25 cellular contexts compared by ENCODE assay signal in genomic region chr2:99777656-99778290, GRCh38.
DNase-seq lines count a peak whose midpoint lies in the region; ATAC-seq and TF ChIP-seq lines count a peak whose summit lies in the region.
"Had no signal": no experiment of that assay in that cellular context is flagged by ENCODE, and none has a peak within 500 bp of the region (broad histone marks: within the 10 kb centered on the region; RNA-seq: fewer than 3 reads in every experiment).

No MANE protein-coding gene starts in this region.

- 100% methylated on average over 2 of the region's 6 CpGs; no CpG with 5 or more reads in 1 of the 2 experiments for WGBS in IMR-90 (ENCODE audit: extremely low coverage in 2 of 2, insufficient read length in 1 of 2), 2 experiments
- 78 to 94% methylated on average over 4 to 6 of the region's 6 CpGs for WGBS in body of pancreas, 2 donors

- no peak for TF ChIP-seq RAD21 in IMR-90 (IDR thresholded peaks at IDR 0.05; ENCODE audit: low read length)

- H3K27me3 Mint-ChIP-seq in dendritic cell treated with granulocyte-macrophage colony-stimulating factor and Interleukin-4, amounts not matched to agents 40 ng/mL and 50 ng/mL, for 4 days: no peaks in the 10 kb centered on the region
- no peaks in the 10 kb centered on the region for H3K27me3 Mint-ChIP-seq in naive B cell

- no peak overlapping the region for H3K18ac ChIP-seq in IMR-90 (ENCODE audit: low read depth, low read length)

- H3K4ac ChIP-seq in IMR-90 (ENCODE audit: low read depth, low read length): peak overlapping the region; percentile 74

- peak overlapping the region; percentile 58 for H2AK5ac ChIP-seq in IMR-90 (ENCODE audit: low read depth, low read length)

- H4K91ac ChIP-seq in IMR-90 (ENCODE audit: insufficient read depth, low read depth, low read length): peak overlapping the region; percentile 50

- H3K79me1 ChIP-seq in IMR-90 (ENCODE audit: low read depth in 1 of 2, low read length in 2 of 2): peaks cover 23 to 28% of the 10 kb centered on the region in 2 experiments; a peak in 3 of 4 replicates

- POLR2A ChIA-PET in IMR-90 (lab: Charles Lee; ENCODE audit: unreplicated experiment): no interaction called here

- no peak overlapping the region for H2AFZ ChIP-seq in IMR-90 (replicated peaks; ENCODE audit: low read length, poor library complexity)
- H2AFZ ChIP-seq: GM23338 had no signal

- CTCF ChIA-PET in IMR-90 (lab: Yijun Ruan, JAX): no interaction called here

- peak overlapping the region; percentile 14 for H3K27ac Mint-ChIP-seq in dendritic cell treated with granulocyte-macrophage colony-stimulating factor and Interleukin-4, amounts not matched to agents 40 ng/mL and 50 ng/mL, for 4 days
- peak overlapping the region in 4 of 6 donors; percentile 49 to 96 (median 74) for H3K27ac Mint-ChIP-seq in naive B cell
- H3K27ac Mint-ChIP-seq: GM23338 had no signal

- H3K9ac ChIP-seq in IMR-90 (ENCODE audit: low read depth, low read length): no peak overlapping the region

- H4K5ac ChIP-seq in IMR-90 (ENCODE audit: low read depth, low read length): no peak overlapping the region

- H3K9me3 ChIP-seq in IMR-90 (ENCODE audit: control insufficient read depth, insufficient read depth, low read length) (peaks cover 7% of the 10 kb centered on the region), body of pancreas (no peaks in the 10 kb centered on the region)
- H3K9me3 ChIP-seq: HAP-1 had no signal

- H3K4me3 Mint-ChIP-seq in dendritic cell treated with granulocyte-macrophage colony-stimulating factor and Interleukin-4, amounts not matched to agents 40 ng/mL and 50 ng/mL, for 4 days: no peak overlapping the region
- peak overlapping the region in 1 of 8 donors; percentile 30 for H3K4me3 Mint-ChIP-seq in naive B cell
- H3K4me3 Mint-ChIP-seq: CD8-positive, alpha-beta memory T cell; GM23338 had no signal

- H2AK9ac ChIP-seq in IMR-90 (replicated peaks; ENCODE audit: low read depth, low read length, poor library complexity): no peak overlapping the region

- H4K8ac ChIP-seq in IMR-90 (ENCODE audit: low read depth in 2 of 2, low read length in 2 of 2): peak overlapping the region in 1 of 2 experiments; percentile 63; a peak in 1 of 4 replicates

- no peak overlapping the region for H3K4me3 ChIP-seq in IMR-90 (ENCODE audit: insufficient read depth, low read depth, low read length)
- no peak overlapping the region for H3K4me3 ChIP-seq in body of pancreas
- H3K4me3 ChIP-seq: GM23338, HAP-1, SK-N-MC had no signal

- peaks cover 12% of the 10 kb centered on the region for H3K9me3 Mint-ChIP-seq in dendritic cell treated with granulocyte-macrophage colony-stimulating factor and Interleukin-4, amounts not matched to agents 40 ng/mL and 50 ng/mL, for 4 days
- H3K9me3 Mint-ChIP-seq in naive B cell: peaks cover 12 to 30% (median 20%) of the 10 kb centered on the region in 7 donors

- no peak overlapping the region for H3K23ac ChIP-seq in IMR-90 (ENCODE audit: low read depth, low read length)

- no peak overlapping the region for H3K27ac ChIP-seq in IMR-90 (ENCODE audit: insufficient read depth, low read length)
- H3K27ac ChIP-seq in body of pancreas: no peak overlapping the region
- H3K27ac ChIP-seq: C4-2B, HL-60, SK-N-MC had no signal

- DNase-seq in IMR-90 (no peak), naive B cell (no peak), foreskin melanocyte (no peak), body of pancreas (no peak), H4 (ENCODE audit: low spot score) (no peak), NCI-H2227 (lab: John Stamatoyannopoulos, UW; ENCODE audit: unreplicated experiment) (no peak)
- DNase-seq: CD8-positive, alpha-beta memory T cell; DMS153; DND-41; Karpas-422; NCI-H1092; NCI-H1417 treated with DMSO at 0.1 percent for 48 hours; NCI-H187; NCI-H2081 treated with DMSO at 0.1 percent for 48 hours; NCI-H2171 treated with DMSO at 0.1 percent for 48 hours; NCI-H446; NCI-H524 treated with DMSO at 0.1 percent for 48 hours; NCI-H774; SIG-M5 had no signal

- no peak overlapping the region for H3K4me2 ChIP-seq in IMR-90 (ENCODE audit: low read depth, low read length)
- H3K4me2 ChIP-seq: GM23338 had no signal

- 0 out of 2 replicates have a peak overlapping the region, but pooled peaks have one; percentile 31 for H3K14ac ChIP-seq in IMR-90 (replicated peaks; ENCODE audit: low read depth, low read length)

- H3K4me1 Mint-ChIP-seq in dendritic cell treated with granulocyte-macrophage colony-stimulating factor and Interleukin-4, amounts not matched to agents 40 ng/mL and 50 ng/mL, for 4 days (ENCODE audit: low read depth): peaks cover 67% of the 10 kb centered on the region
- peaks cover 56 to 67% (median 57%) of the 10 kb centered on the region in 3 donors for H3K4me1 Mint-ChIP-seq in naive B cell
- H3K4me1 Mint-ChIP-seq: CD8-positive, alpha-beta memory T cell had no signal

- TF ChIP-seq CTCF in IMR-90 (conservative IDR thresholded peaks at IDR 0.05; ENCODE audit: low read depth, low read length) (no peak), body of pancreas (IDR thresholded peaks at IDR 0.05) (no peak)

- in situ Hi-C loops in IMR-90 (cut with MboI; ENCODE audit: low sequenced_read_pairs): no loop called here

- H3K27me3 ChIP-seq in IMR-90 (ENCODE audit: control insufficient read depth, insufficient read depth, low read length) (no peaks in the 10 kb centered on the region), body of pancreas (no peaks in the 10 kb centered on the region)

- peaks cover 6% of the 10 kb centered on the region; the same call in 1 of the 2 replicates for H3K36me3 ChIP-seq in IMR-90 (ENCODE audit: control insufficient read depth, insufficient read depth, low read length)
- no peaks in the 10 kb centered on the region for H3K36me3 ChIP-seq in body of pancreas (replicated peaks in 1 of 2; ENCODE audit: insufficient read depth in 1 of 2, low read depth in 2 of 2)
- H3K36me3 ChIP-seq: HAP-1 had no signal

- H3K4me1 ChIP-seq in IMR-90 (ENCODE audit: control insufficient read depth, insufficient read depth, low read length) (peaks cover 9% of the 10 kb centered on the region), body of pancreas (no peaks in the 10 kb centered on the region)
- H3K4me1 ChIP-seq: HAP-1 had no signal

- H4K20me1 ChIP-seq in IMR-90 (ENCODE audit: insufficient read depth, low read length): no peaks in the 10 kb centered on the region

- peak overlapping the region; percentile 64 for H2BK20ac ChIP-seq in IMR-90 (ENCODE audit: low read depth, low read length)

- H2BK120ac ChIP-seq in IMR-90 (ENCODE audit: low read depth, low read length): peak overlapping the region; percentile 72; the same call in 1 of the 2 replicates

- H3K9me1 ChIP-seq in IMR-90 (ENCODE audit: insufficient read depth, low read length): peaks cover 16% of the 10 kb centered on the region

- BruUV-seq in IMR-90 (replicated peaks; lab: Mats Ljungman, UMichigan): no TSS peak

- ATAC-seq in IMR-90 (ENCODE audit: low read depth) (no peak), naive B cell (ENCODE audit: low read depth in 2 of 2) (no peak), body of pancreas (no peak)
- ATAC-seq: GM23338 had no signal

- no peak overlapping the region for H2BK5ac ChIP-seq in IMR-90 (ENCODE audit: low read depth, low read length, poor library complexity, severe bottlenecking)

- TF ChIP-seq POLR2A in IMR-90 (IDR thresholded peaks at IDR 0.05; ENCODE audit: low read depth, low read length) (no peak), body of pancreas (IDR thresholded peaks at IDR 0.05) (no peak)

- no peak overlapping the region for H3K56ac ChIP-seq in IMR-90 (ENCODE audit: extremely low read depth, insufficient read depth, low read length)

- H3K36me3 Mint-ChIP-seq in dendritic cell treated with granulocyte-macrophage colony-stimulating factor and Interleukin-4, amounts not matched to agents 40 ng/mL and 50 ng/mL, for 4 days (ENCODE audit: low read depth): peaks cover 8% of the 10 kb centered on the region
- peaks cover 54 to 74% of the 10 kb centered on the region in 2 donors for H3K36me3 Mint-ChIP-seq in naive B cell

- no peak overlapping the region; the same call in 2 of the 3 replicates for H2BK15ac ChIP-seq in IMR-90 (ENCODE audit: low read depth, low read length)

- intact Hi-C loops in IMR-90 (cut with micrococcal nuclease) (no loop called here), body of pancreas (cut with DNase I) (no loop called here)
- intact Hi-C loops in dendritic cell treated with granulocyte-macrophage colony-stimulating factor and Interleukin-4, amounts not matched to agents 40 ng/mL and 50 ng/mL, for 4 days (cut with micrococcal nuclease): no loop called here

- dilution Hi-C loops in IMR-90 (cut with HindIII; ENCODE audit: low sequenced_read_pairs, unreplicated experiment): no loop called here

TF ChIP-seq in IMR-90, 13 proteins besides CTCF, POLR2A, EP300 and RAD21:
- TF ChIP-seq RFX5 (IDR thresholded peaks at IDR 0.05; ENCODE audit: low read depth, low read length) (no peak), MAFK (IDR thresholded peaks at IDR 0.05; ENCODE audit: low read depth, low read length) (no peak), MAZ (IDR thresholded peaks at IDR 0.05; ENCODE audit: borderline replicate concordance, low read depth, low read length) (no peak), RCOR1 (IDR thresholded peaks at IDR 0.05; ENCODE audit: insufficient replicate concordance, low read length) (no peak), MXI1 (IDR thresholded peaks at IDR 0.05; ENCODE audit: borderline replicate concordance, low read depth, low read length) (no peak)
- TF ChIP-seq, protein P1, sequence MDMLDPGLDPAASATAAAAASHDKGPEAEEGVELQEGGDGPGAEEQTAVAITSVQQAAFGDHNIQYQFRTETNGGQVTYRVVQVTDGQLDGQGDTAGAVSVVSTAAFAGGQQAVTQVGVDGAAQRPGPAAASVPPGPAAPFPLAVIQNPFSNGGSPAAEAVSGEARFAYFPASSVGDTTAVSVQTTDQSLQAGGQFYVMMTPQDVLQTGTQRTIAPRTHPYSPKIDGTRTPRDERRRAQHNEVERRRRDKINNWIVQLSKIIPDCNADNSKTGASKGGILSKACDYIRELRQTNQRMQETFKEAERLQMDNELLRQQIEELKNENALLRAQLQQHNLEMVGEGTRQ (IDR thresholded peaks at IDR 0.05; ENCODE audit: low read depth, low read length): no peak
- TF ChIP-seq, protein P2, sequence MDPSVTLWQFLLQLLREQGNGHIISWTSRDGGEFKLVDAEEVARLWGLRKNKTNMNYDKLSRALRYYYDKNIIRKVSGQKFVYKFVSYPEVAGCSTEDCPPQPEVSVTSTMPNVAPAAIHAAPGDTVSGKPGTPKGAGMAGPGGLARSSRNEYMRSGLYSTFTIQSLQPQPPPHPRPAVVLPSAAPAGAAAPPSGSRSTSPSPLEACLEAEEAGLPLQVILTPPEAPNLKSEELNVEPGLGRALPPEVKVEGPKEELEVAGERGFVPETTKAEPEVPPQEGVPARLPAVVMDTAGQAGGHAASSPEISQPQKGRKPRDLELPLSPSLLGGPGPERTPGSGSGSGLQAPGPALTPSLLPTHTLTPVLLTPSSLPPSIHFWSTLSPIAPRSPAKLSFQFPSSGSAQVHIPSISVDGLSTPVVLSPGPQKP (IDR thresholded peaks at IDR 0.05; ENCODE audit: borderline replicate concordance, low read depth, low read length): no peak
